34 cellular contexts compared by ENCODE assay signal in the genomic region with DNA sequence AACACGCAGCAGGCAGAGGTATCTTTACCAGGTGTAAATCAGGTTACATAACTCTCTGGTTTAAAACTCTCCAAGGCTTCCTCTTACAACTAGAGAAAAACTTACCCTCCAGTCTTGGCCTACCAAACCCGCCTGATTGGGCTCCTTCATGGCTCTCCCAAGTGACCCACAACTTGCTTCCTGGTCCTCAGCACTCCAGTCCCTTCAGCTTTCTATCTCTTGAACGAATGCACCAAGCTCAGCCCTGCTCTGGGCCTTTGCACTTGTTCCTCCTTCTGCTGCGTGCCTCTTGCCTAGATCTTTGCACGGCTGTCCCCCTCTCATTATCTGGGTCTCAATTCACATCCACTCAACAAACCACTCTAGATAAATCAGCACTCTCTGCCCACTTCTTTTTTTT. TPM values are rescaled to one million over a fixed set of nuclear protein-coding genes. Genes with fewer than 3 reads are reported as not detected.
A peak's percentile ranks its signal among the peaks of the same experiment; 100 is the strongest.
DNase-seq lines count a peak whose midpoint lies in the region; ATAC-seq, FAIRE-seq and TF ChIP-seq lines count a peak whose summit lies in the region.
"Had no signal": no experiment of that assay in that cellular context is flagged by ENCODE, and none has a peak within 500 bp of the region (broad histone marks: within the 10 kb centered on the region; RNA-seq: fewer than 3 reads in every experiment).

No MANE protein-coding gene starts in this region.

- no peaks in the 10 kb centered on the region for H3K27me3 ChIP-seq in CD8-positive, alpha-beta T cell (ENCODE audit: insufficient read depth, low read length)
- H3K27me3 ChIP-seq in K562 (ENCODE audit: control insufficient read depth in 2 of 2, insufficient read depth in 2 of 2, low read length in 2 of 2) (peaks cover 13 to 26% of the 10 kb centered on the region in 2 experiments), neuronal stem cell (ENCODE audit: control insufficient read depth in 3 of 3, insufficient read depth in 3 of 3, low read depth in 1 of 3, low read length in 3 of 3) (peaks cover 0 to 3% (median 0%) of the 10 kb centered on the region in 3 experiments)
- H3K27me3 ChIP-seq: sigmoid colon, stomach had no signal

- FAIRE-seq in K562 (lab: Jason Lieb, UNC), result no peak
- FAIRE-seq: astrocyte had no signal

- H3K4me3 ChIP-seq in CD8-positive, alpha-beta T cell (ENCODE audit: low read depth, low read length), result no peak overlapping the region
- H3K4me3 ChIP-seq in K562, result no peak overlapping the region
- no peak overlapping the region for H3K4me3 ChIP-seq in neuronal stem cell (ENCODE audit: low read length in 2 of 2)
- H3K4me3 ChIP-seq: cardiac muscle cell, coronary artery, psoas muscle, sigmoid colon, stomach had no signal

- no peaks in the 10 kb centered on the region for H3K36me3 Mint-ChIP-seq in activated naive CD4-positive, alpha-beta T cell treated with anti-CD3 and anti-CD28 coated beads, Interleukin-2, amount 50 U/mL, for 24 hours
- no peaks in the 10 kb centered on the region for H3K36me3 Mint-ChIP-seq in CD8-positive, alpha-beta T cell
- H3K36me3 Mint-ChIP-seq in activated CD8-positive, alpha-beta memory T cell treated with anti-CD3 and anti-CD28 coated beads, Interleukin-2, amount 10 ng/mL, durations not matched to agents 7 days and 5 days, result no peaks in the 10 kb centered on the region

- H3K9me1 ChIP-seq in K562 (ENCODE audit: control insufficient read depth, insufficient read depth, low read length), result no peaks in the 10 kb centered on the region

- no peak overlapping the region for H3K4ac ChIP-seq in neuronal stem cell (ENCODE audit: low read length)

- H3K4me1 ChIP-seq in CD8-positive, alpha-beta T cell (ENCODE audit: insufficient read depth, low read length), result peaks cover 25% of the 10 kb centered on the region
- H3K4me1 ChIP-seq in K562 (replicated peaks in 1 of 2; ENCODE audit: control insufficient read depth in 2 of 2, insufficient read depth in 2 of 2, low read length in 2 of 2) (no peaks in the 10 kb centered on the region; a peak in 2 of 5 replicates), neuronal stem cell (ENCODE audit: control insufficient read depth in 2 of 2, insufficient read depth in 1 of 2, low read depth in 1 of 2, low read length in 2 of 2) (no peaks in the 10 kb centered on the region)

- H2AK5ac ChIP-seq in neuronal stem cell (ENCODE audit: low read depth, low read length), result no peak overlapping the region

- H2AFZ ChIP-seq in K562 (ENCODE audit: low read depth, low read length) (no peak overlapping the region), neuronal stem cell (ENCODE audit: low read length) (no peak overlapping the region)

- CTCF ChIA-PET in CD8-positive, alpha-beta T cell (lab: Charles Lee), result no interaction called here
- CTCF ChIA-PET in K562 (lab: Yijun Ruan, JAX; ENCODE audit: low intra/inter-chr PET ratio), result no interaction called here
- CTCF ChIA-PET in activated CD8-positive, alpha-beta memory T cell treated with anti-CD3 and anti-CD28 coated beads, Interleukin-2, amount 10 ng/mL, durations not matched to agents 7 days and 5 days (lab: Charles Lee), result interaction anchor here (0.9 to 4.1 kb wide), 2 partner anchors 17 to 19 kb away, joined by 4 to 18 read pairs; no protein-coding TSS in a partner anchor

- peaks cover 29% of the 10 kb centered on the region for H3K4me1 Mint-ChIP-seq in activated naive CD4-positive, alpha-beta T cell treated with anti-CD3 and anti-CD28 coated beads, Interleukin-2, amount 50 U/mL, for 24 hours
- H3K4me1 Mint-ChIP-seq in CD8-positive, alpha-beta T cell (ENCODE audit: low read depth), result peaks cover 41% of the 10 kb centered on the region
- peaks cover 21% of the 10 kb centered on the region for H3K4me1 Mint-ChIP-seq in activated CD8-positive, alpha-beta memory T cell treated with anti-CD3 and anti-CD28 coated beads, Interleukin-2, amount 10 ng/mL, durations not matched to agents 7 days and 5 days

- H2BK5ac ChIP-seq in neuronal stem cell (ENCODE audit: low read length), result no peak overlapping the region

- no peak overlapping the region for H3K27ac ChIP-seq in CD8-positive, alpha-beta T cell (ENCODE audit: low read depth, low read length)
- no peak overlapping the region for H3K27ac ChIP-seq in K562 (ENCODE audit: extremely low read depth, low read depth, low read length)
- no peak overlapping the region for H3K27ac ChIP-seq in neuronal stem cell (replicated peaks; ENCODE audit: low read length)
- H3K27ac ChIP-seq: cardiac muscle cell, coronary artery, HL-60, KMS-11, psoas muscle, stomach, WERI-Rb-1 had no signal

- no peaks in the 10 kb centered on the region for H3K27me3 Mint-ChIP-seq in activated naive CD4-positive, alpha-beta T cell treated with anti-CD3 and anti-CD28 coated beads, Interleukin-2, amount 50 U/mL, for 24 hours
- no peaks in the 10 kb centered on the region for H3K27me3 Mint-ChIP-seq in CD8-positive, alpha-beta T cell (ENCODE audit: low read depth)
- no peaks in the 10 kb centered on the region for H3K27me3 Mint-ChIP-seq in activated CD8-positive, alpha-beta memory T cell treated with anti-CD3 and anti-CD28 coated beads, Interleukin-2, amount 10 ng/mL, durations not matched to agents 7 days and 5 days

- no TSS peak for BruUV-seq in K562 (replicated peaks; lab: Mats Ljungman, UMichigan)

- peak overlapping the region; percentile 60 for H3K27ac Mint-ChIP-seq in activated naive CD4-positive, alpha-beta T cell treated with anti-CD3 and anti-CD28 coated beads, Interleukin-2, amount 50 U/mL, for 24 hours
- peak overlapping the region; percentile 61 for H3K27ac Mint-ChIP-seq in CD8-positive, alpha-beta T cell
- H3K27ac Mint-ChIP-seq in activated CD8-positive, alpha-beta memory T cell treated with anti-CD3 and anti-CD28 coated beads, Interleukin-2, amount 10 ng/mL, durations not matched to agents 7 days and 5 days, result no peak overlapping the region

- in situ Hi-C loops in K562 (cut with MboI), result no loop called here

- 17% methylated on average over 5 of the region's 5 CpGs for WGBS in K562 (ENCODE audit: insufficient coverage, low coverage, missing lambda C conversion rate)
- WGBS in neuronal stem cell (ENCODE audit: extremely low coverage in 2 of 2, insufficient read length in 2 of 2, insufficient replicate concordance in 1 of 2), 2 donors, result no CpG with 5 or more reads among the region's 5 CpGs

- H2BK15ac ChIP-seq in neuronal stem cell (ENCODE audit: low read length), result no peak overlapping the region

- no peak overlapping the region for H3K14ac ChIP-seq in neuronal stem cell (ENCODE audit: low read length)

- H3K79me1 ChIP-seq in neuronal stem cell (ENCODE audit: low read depth, low read length), result no peaks in the 10 kb centered on the region

- H3K9me3 ChIP-seq in CD8-positive, alpha-beta T cell (ENCODE audit: low read length), result no peaks in the 10 kb centered on the region
- no peaks in the 10 kb centered on the region for H3K9me3 ChIP-seq in K562 (replicated peaks; ENCODE audit: control insufficient read depth, insufficient read depth, low read depth, low read length)
- no peaks in the 10 kb centered on the region for H3K9me3 ChIP-seq in neuronal stem cell (replicated peaks in 1 of 2; ENCODE audit: control insufficient read depth in 2 of 2, insufficient read depth in 1 of 2, low read depth in 1 of 2, low read length in 2 of 2)
- H3K9me3 ChIP-seq: psoas muscle, sigmoid colon, stomach had no signal

- H3K23ac ChIP-seq in neuronal stem cell (ENCODE audit: low read depth, low read length, poor library complexity), result peak overlapping the region; percentile 12

- ATAC-seq in CD8-positive, alpha-beta T cell, result no peak
- no peak for ATAC-seq in K562
- no peak for ATAC-seq in activated CD8-positive, alpha-beta memory T cell treated with anti-CD3 and anti-CD28 coated beads, Interleukin-2, amount 10 ng/mL, durations not matched to agents 7 days and 5 days
- ATAC-seq: left colon, psoas muscle had no signal

- no peak for TF ChIP-seq POLR2A in K562 (conservative IDR thresholded peaks at IDR 0.05)

- no peak for TF ChIP-seq EP300 in K562 (IDR thresholded peaks at IDR 0.05; ENCODE audit: low read length)

- POLR2A ChIA-PET in CD8-positive, alpha-beta T cell (lab: Charles Lee), result interaction anchor here (0.9 to 2.5 kb wide), 4 partner anchors 9 to 115 kb away, joined by 3 to 14 read pairs (median 6); partner anchors contain the start of gene CBLL1
- POLR2A ChIA-PET in K562 (lab: Yijun Ruan, JAX), result interaction anchor here (0.6 to 2.0 kb wide), 3 partner anchors 10 to 27 kb away, joined by 3 to 6 read pairs (median 3); no protein-coding TSS in a partner anchor

- no peaks in the 10 kb centered on the region for H3K9me3 Mint-ChIP-seq in activated naive CD4-positive, alpha-beta T cell treated with anti-CD3 and anti-CD28 coated beads, Interleukin-2, amount 50 U/mL, for 24 hours
- no peaks in the 10 kb centered on the region for H3K9me3 Mint-ChIP-seq in CD8-positive, alpha-beta T cell
- H3K9me3 Mint-ChIP-seq in activated CD8-positive, alpha-beta memory T cell treated with anti-CD3 and anti-CD28 coated beads, Interleukin-2, amount 10 ng/mL, durations not matched to agents 7 days and 5 days (ENCODE audit: low read depth), result no peaks in the 10 kb centered on the region

- no peak overlapping the region for H3K18ac ChIP-seq in neuronal stem cell (ENCODE audit: low read length)

- H3K9ac ChIP-seq in K562 (ENCODE audit: insufficient read depth in 1 of 2, low read depth in 2 of 2, low read length in 2 of 2) (no peak overlapping the region), neuronal stem cell (ENCODE audit: low read depth, low read length, poor library complexity) (no peak overlapping the region)
- H3K9ac ChIP-seq: KMS-11 had no signal

- no peak overlapping the region for H4K8ac ChIP-seq in neuronal stem cell (ENCODE audit: low read depth, low read length)

- no peak overlapping the region for H3K4me2 ChIP-seq in K562 (ENCODE audit: insufficient read depth, low read length)
- H3K4me2 ChIP-seq in neuronal stem cell (ENCODE audit: insufficient read depth, low read length, poor library complexity, severe bottlenecking), result no peak overlapping the region

- no peaks in the 10 kb centered on the region for H3K79me2 ChIP-seq in K562 (ENCODE audit: control insufficient read depth, insufficient read depth, low read length)

- no peak overlapping the region for H2BK120ac ChIP-seq in neuronal stem cell (ENCODE audit: low read depth, low read length)

- H3K36me3 ChIP-seq in CD8-positive, alpha-beta T cell (ENCODE audit: insufficient read depth, low read length), result no peaks in the 10 kb centered on the region
- no peaks in the 10 kb centered on the region for H3K36me3 ChIP-seq in K562 (ENCODE audit: control insufficient read depth, insufficient read depth, low read length)
- no peaks in the 10 kb centered on the region for H3K36me3 ChIP-seq in neuronal stem cell (replicated peaks in 1 of 2; ENCODE audit: control insufficient read depth in 2 of 2, insufficient read depth in 2 of 2, low read length in 2 of 2)
- H3K36me3 ChIP-seq: cardiac muscle cell, sigmoid colon, stomach, WERI-Rb-1 had no signal

- no peak overlapping the region for H2BK12ac ChIP-seq in neuronal stem cell (ENCODE audit: low read length)

- no peaks in the 10 kb centered on the region for H4K20me1 ChIP-seq in K562 (replicated peaks; ENCODE audit: control insufficient read depth, insufficient read depth, low read length)

- no peak for TF ChIP-seq CTCF in CD8-positive, alpha-beta T cell (IDR thresholded peaks at IDR 0.05)
- TF ChIP-seq CTCF in K562 (IDR thresholded peaks at IDR 0.05 in 2 of 3, conservative IDR thresholded peaks at IDR 0.05 in 1 of 3; ENCODE audit: insufficient read depth in 2 of 3, low read depth in 1 of 3, low read length in 3 of 3), result no peak

- H3K4me3 Mint-ChIP-seq in activated naive CD4-positive, alpha-beta T cell treated with anti-CD3 and anti-CD28 coated beads, Interleukin-2, amount 50 U/mL, for 24 hours, result no peak overlapping the region
- H3K4me3 Mint-ChIP-seq in CD8-positive, alpha-beta T cell, result no peak overlapping the region
- no peak overlapping the region for H3K4me3 Mint-ChIP-seq in activated CD8-positive, alpha-beta memory T cell treated with anti-CD3 and anti-CD28 coated beads, Interleukin-2, amount 10 ng/mL, durations not matched to agents 7 days and 5 days

- intact Hi-C loops in CD8-positive, alpha-beta T cell (cut with DNase I, micrococcal nuclease), result loop anchor here in 1 of 2 experiments (5.0 kb wide), 1 partner anchor 116 kb away; the partner anchor contains the start of gene CBLL1
- intact Hi-C loops in K562 (cut with micrococcal nuclease), result no loop called here

- no peak overlapping the region for H4K91ac ChIP-seq in neuronal stem cell (ENCODE audit: low read depth, low read length, poor library complexity)

- DNase-seq in activated naive CD4-positive, alpha-beta T cell treated with Interleukin-2 at 50 U/mL for 16 hours, result no peak
- DNase-seq in CD8-positive, alpha-beta T cell, result no peak
- DNase-seq in K562 (ENCODE audit: extremely low read depth in 1 of 4, low spot score in 3 of 4), result no peak
- no peak for DNase-seq in neuronal stem cell (ENCODE audit: low spot score)
- DNase-seq in dedifferentiated amniotic fluid mesenchymal stem cell (ENCODE audit: extremely low spot score), result no peak
- no peak for DNase-seq in activated CD8-positive, alpha-beta memory T cell treated with anti-CD3 and anti-CD28 coated beads, Interleukin-2, amount 10 ng/mL, durations not matched to agents 7 days and 5 days
- DNase-seq: activated CD4-positive, alpha-beta T cell treated with anti-CD3 and anti-CD28 coated beads, Interleukin-2, amount 50 U/mL, for 1 hour; activated CD8-positive, alpha-beta memory T cell treated with anti-CD3 and anti-CD28 coated beads, Interleukin-2, amount 50 U/mL, for 4 hours; DND-41; effector memory CD4-positive, alpha-beta T cell; GF-D8; left colon; NCI-H1417 treated with DMSO at 0.1 percent for 48 hours; NCI-H2029 treated with DMSO at 0.1 percent for 48 hours; NCI-H524 treated with DMSO at 0.1 percent for 48 hours; nucleus accumbens; psoas muscle; sigmoid colon; stimulated activated CD4-positive, alpha-beta T cell treated with anti-CD3 and anti-CD28 coated beads, Interleukin-12 subunit alpha, Interleukin-12 subunit beta, amount 100 ng/mL, for 4 hours; stimulated activated CD4-positive, alpha-beta T cell treated with anti-CD3 and anti-CD28 coated beads, Interleukin-2, amount 100 ng/mL, for 48 hours; stomach; T-helper 9 cell; WERI-Rb-1 had no signal

- TF ChIP-seq RAD21 in K562 (CRISPR knock-in tag; conservative IDR thresholded peaks at IDR 0.05 in 1 of 2, IDR thresholded peaks at IDR 0.05 in 1 of 2), result no peak

RNA-seq across cellular contexts. Expression of gene DLD, which starts 32.7 kb away (rescaled TPM):
- total RNA-seq in CD8-positive, alpha-beta T cell, result 10 to 100 TPM; 83.5 to 85.9 TPM
- 145 and 414 TPM in 2 replicates for total RNA-seq in K562 (2011; cell fraction: chromatin; rRNA removed; ENCODE audit: low replicate concordance)
- total RNA-seq in K562 (2011; cell fraction: nucleolus; rRNA removed), result 52.5 and 60.0 TPM in 2 replicates
- 116 and 161 TPM in 2 replicates for total RNA-seq in K562 (2011; cell fraction: nucleoplasm; rRNA removed)
- 128 and 130 TPM in 2 replicates for total RNA-seq in K562 (2014; rRNA removed)
- 192 and 248 TPM in 2 replicates for total RNA-seq in K562 (2014; rRNA removed; fragmentation: Illumina TruSeq; extraction: Trizol)
- total RNA-seq in K562 (2015; rRNA removed; fragmentation: Illumina TruSeq; extraction: Trizol), result 138 and 155 TPM in 2 replicates
- 190 and 201 TPM in 2 replicates for total RNA-seq in K562 (2021)
- polyA plus RNA-seq in K562 (2011; rRNA removed), result 269 and 357 TPM in 2 replicates
- polyA plus RNA-seq in K562 (2011; cell fraction: cytosol; rRNA removed), result 144 and 306 TPM in 2 replicates
- polyA plus RNA-seq in K562 (2011; cell fraction: nucleus; rRNA removed), result 65.1 and 120 TPM in 2 replicates
- polyA plus RNA-seq in K562 (2012), result 223 and 282 TPM in 2 replicates
- 553 and 639 TPM in 2 replicates for polyA plus RNA-seq in K562 (2014; fragmentation: Illumina TruSeq; extraction: Trizol)
- 100 to 1,000 TPM; 406 to 588 TPM for polyA plus RNA-seq in K562 (2014; fragmentation: Nextera tagmentation; extraction: Ambion mirVana)
- polyA plus RNA-seq in K562 (2014; rRNA removed), result 230 and 247 TPM in 2 replicates
- polyA minus RNA-seq in K562 (2011; rRNA and poly(A)+ RNA removed), result 509 and 557 TPM in 2 replicates
- polyA minus RNA-seq in K562 (2011; cell fraction: cytosol; rRNA and poly(A)+ RNA removed), result 79.4 and 89.1 TPM in 2 replicates
- polyA minus RNA-seq in K562 (2011; cell fraction: nucleus; rRNA and poly(A)+ RNA removed), result 57.2 and 97.5 TPM in 2 replicates
- 92.1 TPM for polyA plus RNA-seq in neuronal stem cell (2013, experiment 1 of 2)
- polyA plus RNA-seq in neuronal stem cell (2013, experiment 2 of 2), result 90.9 TPM
- 10 to 100 TPM; 64.1 to 78.2 TPM for total RNA-seq in activated CD8-positive, alpha-beta memory T cell treated with anti-CD3 and anti-CD28 coated beads, Interleukin-2, amount 10 ng/mL, durations not matched to agents 7 days and 5 days

RNA-seq across cellular contexts. Expression of gene SLC26A3, which starts 55.3 kb away (rescaled TPM):
- total RNA-seq in CD8-positive, alpha-beta T cell, result not detected
- not detected in 2 replicates for total RNA-seq in K562 (2011; cell fraction: chromatin; rRNA removed; ENCODE audit: low replicate concordance)
- total RNA-seq in K562 (2011; cell fraction: nucleolus; rRNA removed), result not detected in 2 replicates
- not detected in 2 replicates for total RNA-seq in K562 (2011; cell fraction: nucleoplasm; rRNA removed)
- not detected in 2 replicates for total RNA-seq in K562 (2014; rRNA removed)
- not detected in 2 replicates for total RNA-seq in K562 (2014; rRNA removed; fragmentation: Illumina TruSeq; extraction: Trizol)
- not detected in 2 replicates for total RNA-seq in K562 (2015; rRNA removed; fragmentation: Illumina TruSeq; extraction: Trizol)
- total RNA-seq in K562 (2021), result 0.86 and 1.1 TPM in 2 replicates
- not detected in 2 replicates for polyA plus RNA-seq in K562 (2011; rRNA removed)
- polyA plus RNA-seq in K562 (2011; cell fraction: cytosol; rRNA removed), result not detected in 2 replicates
- not detected in 2 replicates for polyA plus RNA-seq in K562 (2011; cell fraction: nucleus; rRNA removed)
- polyA plus RNA-seq in K562 (2012), result not detected in 2 replicates
- not detected in 2 replicates for polyA plus RNA-seq in K562 (2014; fragmentation: Illumina TruSeq; extraction: Trizol)
- not detected for polyA plus RNA-seq in K562 (2014; fragmentation: Nextera tagmentation; extraction: Ambion mirVana)
- polyA plus RNA-seq in K562 (2014; rRNA removed), result not detected in 2 replicates
- not detected in 2 replicates for polyA minus RNA-seq in K562 (2011; rRNA and poly(A)+ RNA removed)
- not detected in 2 replicates for polyA minus RNA-seq in K562 (2011; cell fraction: cytosol; rRNA and poly(A)+ RNA removed)
- polyA minus RNA-seq in K562 (2011; cell fraction: nucleus; rRNA and poly(A)+ RNA removed), result not detected in 2 replicates
- not detected for polyA plus RNA-seq in neuronal stem cell (2013, experiment 1 of 2)
- not detected for polyA plus RNA-seq in neuronal stem cell (2013, experiment 2 of 2)
- total RNA-seq in activated CD8-positive, alpha-beta memory T cell treated with anti-CD3 and anti-CD28 coated beads, Interleukin-2, amount 10 ng/mL, durations not matched to agents 7 days and 5 days, result not detected
- total RNA-seq: astrocyte, cardiac muscle cell, epithelial cell of proximal tubule, glomerular endothelial cell, myocyte, PC-3 had no signal
- polyA plus RNA-seq: BJ had no signal
